20 cellular contexts compared by ENCODE assay signal in the genomic region with DNA sequence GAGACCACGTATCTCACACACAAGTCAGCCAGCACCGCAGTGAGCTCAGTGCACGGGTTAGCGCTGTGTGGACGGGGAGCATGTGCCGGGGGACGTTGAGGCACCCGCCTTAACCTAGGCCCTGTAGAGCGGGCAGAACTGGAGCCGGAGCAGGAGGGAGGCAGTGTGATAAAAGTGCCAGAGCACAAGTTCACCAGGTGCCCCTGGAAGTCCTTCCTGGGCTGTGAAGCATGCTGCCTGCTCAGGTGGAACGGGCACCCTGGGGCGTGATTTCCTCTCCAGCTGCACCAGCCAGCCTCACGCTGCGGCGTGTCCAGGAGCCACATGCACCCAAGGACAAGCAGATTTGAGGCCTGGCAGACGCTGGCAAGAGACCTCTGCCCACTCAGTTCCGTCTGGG.
DNase-seq lines count a peak whose midpoint lies in the region; ATAC-seq lines count a peak whose summit lies in the region.
"Had no signal": no experiment of that assay in that cellular context is flagged by ENCODE, and none has a peak within 500 bp of the region (broad histone marks: within the 10 kb centered on the region; RNA-seq: fewer than 3 reads in every experiment).

No MANE protein-coding gene starts in this region.

- H3K27ac ChIP-seq in effector memory CD4-positive, alpha-beta T cell (ENCODE audit: insufficient read depth, low read length, poor library complexity, severe bottlenecking): no peak overlapping the region
- H3K27ac ChIP-seq: ascending aorta, foreskin keratinocyte, pancreas, testis had no signal

- ATAC-seq in GM18498 (IDR thresholded peaks at IDR 0.05; ENCODE audit: unreplicated experiment): peak; percentile 85
- ATAC-seq in stimulated activated naive B cell treated with anti-CD40 and anti-IgM and Interleukin-4, amounts not matched to agents 10 μg/mL and 1 μg/mL and 100 μg/mL, for 72 hours (replicated peaks): peak; percentile 33 to 44
- ATAC-seq in stimulated activated naive CD8-positive, alpha-beta T cell treated with anti-CD3 and anti-CD28 coated beads, Interleukin-15, amount 100 ng/mL, for 72 hours: no peak
- ATAC-seq: activated CD8-positive, alpha-beta memory T cell treated with anti-CD3 and anti-CD28 coated beads, Interleukin-2, amount 10 ng/mL, durations not matched to agents 7 days and 5 days; foreskin keratinocyte; left ventricle myocardium superior; pancreas had no signal

- no peak overlapping the region for H3K4me3 ChIP-seq in effector memory CD4-positive, alpha-beta T cell (ENCODE audit: insufficient read depth, low read depth, low read length, poor library complexity, severe bottlenecking)
- H3K4me3 ChIP-seq: ascending aorta, pancreas, testis had no signal

- H3K9me3 Mint-ChIP-seq in stimulated activated naive B cell treated with anti-CD40 and anti-IgM and Interleukin-4, amounts not matched to agents 10 μg/mL and 1 μg/mL and 100 μg/mL, for 72 hours: no peaks in the 10 kb centered on the region
- H3K9me3 Mint-ChIP-seq in stimulated activated naive CD8-positive, alpha-beta T cell treated with anti-CD3 and anti-CD28 coated beads, Interleukin-15, amount 100 ng/mL, for 72 hours: no peaks in the 10 kb centered on the region
- H3K9me3 Mint-ChIP-seq: T-helper 2 cell treated with Interferon-gamma antibody and Interleukin-4, amounts not matched to agents 5 μg/mL and 100 μg/mL, for 36 hours had no signal

- H3K27me3 ChIP-seq in effector memory CD4-positive, alpha-beta T cell (replicated peaks; ENCODE audit: control insufficient read depth, insufficient read depth, low read length, poor library complexity, severe bottlenecking): no peaks in the 10 kb centered on the region
- H3K27me3 ChIP-seq: ascending aorta, foreskin keratinocyte, pancreas, testis had no signal

- H3K4me1 ChIP-seq in effector memory CD4-positive, alpha-beta T cell (ENCODE audit: control insufficient read depth, insufficient read depth, low read length, poor library complexity, severe bottlenecking): no peaks in the 10 kb centered on the region
- H3K4me1 ChIP-seq: pancreas, testis had no signal

- peak in 2 of 3 experiments; percentile 82 to 90 for DNase-seq in NCI-H1417 (lab: John Stamatoyannopoulos, UW)
- DNase-seq in cortex of kidney (lab: John Stamatoyannopoulos, UW): peak; percentile 45
- peak; percentile 3 for DNase-seq in stimulated activated naive B cell treated with anti-CD40 and anti-IgM and Interleukin-4, amounts not matched to agents 10 μg/mL and 1 μg/mL and 100 μg/mL, for 72 hours
- DNase-seq in effector memory CD4-positive, alpha-beta T cell: no peak
- DNase-seq in D341Med (ENCODE audit: low spot score): no peak
- no peak for DNase-seq in stimulated activated naive CD8-positive, alpha-beta T cell treated with anti-CD3 and anti-CD28 coated beads, Interleukin-15, amount 100 ng/mL, for 72 hours
- DNase-seq: activated CD4-positive, CD25-positive, alpha-beta regulatory T cell treated with anti-CD3 and anti-CD28 coated beads, Interleukin-2, amount 50 U/mL, for 72 hours; activated CD8-positive, alpha-beta memory T cell treated with anti-CD3 and anti-CD28 coated beads, Interleukin-2, amount 10 ng/mL, durations not matched to agents 7 days and 5 days; activated effector memory CD4-positive, alpha-beta T cell treated with Interleukin-2 at 50 U/mL for 16 hours; foreskin keratinocyte; H7; left ventricle myocardium superior; NCI-H345; pancreas; stimulated activated CD4-positive, alpha-beta T cell treated with anti-CD3 and anti-CD28 coated beads, Interleukin-4, amount 100 ng/mL, for 24 hours; stimulated activated CD8-positive, alpha-beta memory T cell treated with anti-CD3 and anti-CD28 coated beads, Interleukin-4, amount 100 ng/mL, for 48 hours; testis had no signal

- H3K9me3 ChIP-seq in effector memory CD4-positive, alpha-beta T cell (ENCODE audit: control insufficient read depth, low read length): no peaks in the 10 kb centered on the region
- H3K9me3 ChIP-seq: ascending aorta, pancreas, testis had no signal

- H3K4me3 Mint-ChIP-seq in stimulated activated naive B cell treated with anti-CD40 and anti-IgM and Interleukin-4, amounts not matched to agents 10 μg/mL and 1 μg/mL and 100 μg/mL, for 72 hours: no peak overlapping the region
- no peak overlapping the region for H3K4me3 Mint-ChIP-seq in stimulated activated naive CD8-positive, alpha-beta T cell treated with anti-CD3 and anti-CD28 coated beads, Interleukin-15, amount 100 ng/mL, for 72 hours
- H3K4me3 Mint-ChIP-seq: activated CD8-positive, alpha-beta memory T cell treated with anti-CD3 and anti-CD28 coated beads, Interleukin-2, amount 10 ng/mL, durations not matched to agents 7 days and 5 days; T-helper 2 cell treated with Interferon-gamma antibody and Interleukin-4, amounts not matched to agents 5 μg/mL and 100 μg/mL, for 36 hours had no signal

- H3K36me3 ChIP-seq in effector memory CD4-positive, alpha-beta T cell (ENCODE audit: control insufficient read depth, insufficient read depth, low read length): no peaks in the 10 kb centered on the region

- H3K27ac Mint-ChIP-seq in stimulated activated naive B cell treated with anti-CD40 and anti-IgM and Interleukin-4, amounts not matched to agents 10 μg/mL and 1 μg/mL and 100 μg/mL, for 72 hours: no peak overlapping the region
- H3K27ac Mint-ChIP-seq in stimulated activated naive CD8-positive, alpha-beta T cell treated with anti-CD3 and anti-CD28 coated beads, Interleukin-15, amount 100 ng/mL, for 72 hours: no peak overlapping the region
- H3K27ac Mint-ChIP-seq: activated CD8-positive, alpha-beta memory T cell treated with anti-CD3 and anti-CD28 coated beads, Interleukin-2, amount 10 ng/mL, durations not matched to agents 7 days and 5 days; T-helper 2 cell treated with Interferon-gamma antibody and Interleukin-4, amounts not matched to agents 5 μg/mL and 100 μg/mL, for 36 hours had no signal

- peaks cover 22 to 43% of the 10 kb centered on the region in 2 donors for H3K4me1 Mint-ChIP-seq in stimulated activated naive B cell treated with anti-CD40 and anti-IgM and Interleukin-4, amounts not matched to agents 10 μg/mL and 1 μg/mL and 100 μg/mL, for 72 hours
- no peaks in the 10 kb centered on the region for H3K4me1 Mint-ChIP-seq in stimulated activated naive CD8-positive, alpha-beta T cell treated with anti-CD3 and anti-CD28 coated beads, Interleukin-15, amount 100 ng/mL, for 72 hours
- H3K4me1 Mint-ChIP-seq: activated CD8-positive, alpha-beta memory T cell treated with anti-CD3 and anti-CD28 coated beads, Interleukin-2, amount 10 ng/mL, durations not matched to agents 7 days and 5 days had no signal

- peaks cover 0 to 3% of the 10 kb centered on the region in 2 donors for H3K36me3 Mint-ChIP-seq in stimulated activated naive B cell treated with anti-CD40 and anti-IgM and Interleukin-4, amounts not matched to agents 10 μg/mL and 1 μg/mL and 100 μg/mL, for 72 hours
- H3K36me3 Mint-ChIP-seq: activated CD8-positive, alpha-beta memory T cell treated with anti-CD3 and anti-CD28 coated beads, Interleukin-2, amount 10 ng/mL, durations not matched to agents 7 days and 5 days had no signal

- H3K27me3 Mint-ChIP-seq in stimulated activated naive B cell treated with anti-CD40 and anti-IgM and Interleukin-4, amounts not matched to agents 10 μg/mL and 1 μg/mL and 100 μg/mL, for 72 hours: peaks cover 0 to 18% of the 10 kb centered on the region in 2 donors
- H3K27me3 Mint-ChIP-seq in stimulated activated naive CD8-positive, alpha-beta T cell treated with anti-CD3 and anti-CD28 coated beads, Interleukin-15, amount 100 ng/mL, for 72 hours: no peaks in the 10 kb centered on the region

Comparison
In these comparisons a context has a peak if more than half of its experiments do, and no peak if none do; other contexts are left out.
1. DNase-seq: peak in NCI-H1417 (2 of 3), cortex of kidney (single experiment) and stimulated activated naive B cell treated with anti-CD40 and anti-IgM and Interleukin-4, amounts not matched to agents 10 μg/mL and 1 μg/mL and 100 μg/mL, for 72 hours (single experiment); none in effector memory CD4-positive, alpha-beta T cell (0 of 3), D341Med (single experiment) and stimulated activated naive CD8-positive, alpha-beta T cell treated with anti-CD3 and anti-CD28 coated beads, Interleukin-15, amount 100 ng/mL, for 72 hours (0 of 2).